2 cellular contexts compared by ENCODE assay signal in the genomic region with DNA sequence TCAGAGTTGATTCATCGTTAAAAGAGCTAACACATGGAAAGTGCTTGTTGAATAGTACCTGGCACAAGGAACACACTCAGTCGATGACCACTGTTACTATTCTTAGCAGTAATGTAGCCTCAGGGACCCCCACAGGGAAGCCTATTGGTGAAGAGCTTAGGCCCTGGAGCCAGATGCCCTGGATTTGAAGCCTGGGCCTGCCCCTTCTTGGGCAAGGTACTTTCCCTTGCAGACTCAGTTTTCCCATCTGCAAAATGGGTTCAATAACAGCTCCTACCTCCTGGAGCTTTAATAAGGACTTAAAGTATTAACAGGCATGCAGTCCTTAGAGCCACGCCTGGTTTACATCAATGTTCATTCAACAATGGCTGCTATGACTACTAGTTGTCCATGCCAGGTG.
TF ChIP-seq lines count a peak whose summit lies in the region.

No MANE protein-coding gene starts in this region.

TF ChIP-seq in HepG2, 621 proteins besides CTCF, POLR2A, EP300 and RAD21 (continued from another document):
- no peak for TF ChIP-seq ZNF180 (CRISPR knock-in tag; IDR thresholded peaks at IDR 0.05; ENCODE audit: borderline replicate concordance, low read depth)

TF ChIP-seq in K562, 482 proteins besides CTCF, POLR2A, EP300 and RAD21 (continued from another document):
- TF ChIP-seq RBM25 (IDR thresholded peaks at IDR 0.05; ENCODE audit: low read depth, low read length, severe bottlenecking): peak; percentile 33
TF ChIP-seq in K562: peak in this region for 1.
